ENCODE assay signal across 15 cellular contexts in the genomic region with DNA sequence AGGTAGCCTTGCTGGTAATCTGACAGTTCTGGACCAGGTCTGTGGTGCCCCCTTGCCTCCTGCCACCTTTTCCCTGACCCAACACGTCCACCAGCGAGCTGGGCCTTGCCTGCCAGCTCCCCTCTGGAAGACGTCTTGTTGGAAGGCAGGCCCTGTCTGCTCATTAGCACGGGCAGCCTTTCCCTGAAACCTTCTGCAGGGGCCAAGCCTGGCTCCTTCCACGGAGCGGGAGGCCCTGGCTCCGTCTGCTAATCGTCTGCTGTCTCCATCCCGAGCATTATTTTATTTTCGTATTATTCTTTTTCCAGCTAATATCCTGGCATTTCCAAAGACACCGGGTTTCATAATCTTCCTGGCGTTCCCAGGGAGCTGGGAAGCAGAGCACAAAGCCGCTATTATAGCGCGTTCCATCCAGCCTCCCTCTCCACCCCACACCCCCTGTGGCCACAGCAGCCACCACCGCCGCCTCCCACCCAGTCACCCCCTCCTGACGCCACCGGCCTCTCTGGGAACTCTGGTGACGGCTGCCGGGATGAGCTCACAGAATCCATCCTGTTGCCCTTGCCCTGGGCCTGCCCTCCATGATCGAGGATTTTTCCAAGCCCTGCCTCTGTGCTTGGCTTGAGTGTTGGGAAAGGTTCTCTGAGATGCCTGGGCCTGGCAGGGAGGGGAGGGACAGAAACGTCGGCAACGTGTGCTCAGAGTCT.
A peak's percentile ranks its signal among the peaks of the same experiment; 100 is the strongest.
DNase-seq lines count a peak whose midpoint lies in the region; ATAC-seq and TF ChIP-seq lines count a peak whose summit lies in the region.
"Had no signal": no experiment of that assay in that cellular context is flagged by ENCODE, and none has a peak within 500 bp of the region (broad histone marks: within the 10 kb centered on the region; RNA-seq: fewer than 3 reads in every experiment).

No MANE protein-coding gene starts in this region.

- DNase-seq in SK-MEL-5 (ENCODE audit: low read depth, low spot score) = peak; percentile 75
- peak; percentile 44 for DNase-seq in fibroblast of the aortic adventitia (ENCODE audit: low read depth)
- peak; percentile 90 for DNase-seq in midbrain (lab: John Stamatoyannopoulos, UW)
- peak; percentile 82 to 90 for DNase-seq in suprapubic skin (ENCODE audit: low spot score in 2 of 2)
- DNase-seq in stimulated activated effector memory CD8-positive, alpha-beta T cell treated with anti-CD3 and anti-CD28 coated beads, Interleukin-12 subunit alpha, Interleukin-12 subunit beta, amount 100 ng/mL, for 72 hours (ENCODE audit: low spot score in 2 of 2) = no peak
- no peak for DNase-seq in activated CD4-positive, CD25-positive, alpha-beta regulatory T cell (lab: John Stamatoyannopoulos, UW)
- DNase-seq: activated CD8-positive, alpha-beta memory T cell treated with anti-CD3 and anti-CD28 coated beads, Interleukin-2, amount 10 ng/mL, durations not matched to agents 7 days and 5 days; activated naive CD8-positive, alpha-beta T cell treated with anti-CD3 and anti-CD28 coated beads, Interleukin-2, amount 50 U/mL, for 24 hours; KG1; NCI-H2107; PC-9 had no signal

- no peak overlapping the region for H3K27ac Mint-ChIP-seq in stimulated activated effector memory CD8-positive, alpha-beta T cell treated with anti-CD3 and anti-CD28 coated beads, Interleukin-12 subunit alpha, Interleukin-12 subunit beta, amount 100 ng/mL, for 72 hours
- H3K27ac Mint-ChIP-seq: activated CD8-positive, alpha-beta memory T cell treated with anti-CD3 and anti-CD28 coated beads, Interleukin-2, amount 10 ng/mL, durations not matched to agents 7 days and 5 days; activated naive CD8-positive, alpha-beta T cell treated with anti-CD3 and anti-CD28 coated beads, Interleukin-2, amount 50 U/mL, for 24 hours; progenitor cell of endocrine pancreas had no signal

- in situ Hi-C loops in SK-MEL-5 (cut with HindIII; ENCODE audit: low pct_unique_long_range_greater_than_20kb, low sequenced_read_pairs) = no loop called here

- no peak for ATAC-seq in stimulated activated effector memory CD8-positive, alpha-beta T cell treated with anti-CD3 and anti-CD28 coated beads, Interleukin-12 subunit alpha, Interleukin-12 subunit beta, amount 100 ng/mL, for 72 hours
- ATAC-seq in HG03196 (IDR thresholded peaks at IDR 0.05; ENCODE audit: unreplicated experiment) = no peak
- ATAC-seq in HG02970 (IDR thresholded peaks at IDR 0.05; ENCODE audit: low FRiP score, unreplicated experiment) = no peak
- ATAC-seq: activated CD8-positive, alpha-beta memory T cell treated with anti-CD3 and anti-CD28 coated beads, Interleukin-2, amount 10 ng/mL, durations not matched to agents 7 days and 5 days; activated naive CD8-positive, alpha-beta T cell treated with anti-CD3 and anti-CD28 coated beads, Interleukin-2, amount 50 U/mL, for 24 hours had no signal

- peak overlapping the region; percentile 48 for H3K27ac ChIP-seq in suprapubic skin
- H3K27ac ChIP-seq: epithelial cell of prostate, PC-9 had no signal

- TF ChIP-seq POLR2A in suprapubic skin (IDR thresholded peaks at IDR 0.05) = no peak

- no peaks in the 10 kb centered on the region for H3K27me3 ChIP-seq in suprapubic skin

- H3K36me3 Mint-ChIP-seq in stimulated activated effector memory CD8-positive, alpha-beta T cell treated with anti-CD3 and anti-CD28 coated beads, Interleukin-12 subunit alpha, Interleukin-12 subunit beta, amount 100 ng/mL, for 72 hours = no peaks in the 10 kb centered on the region
- H3K36me3 Mint-ChIP-seq: activated CD8-positive, alpha-beta memory T cell treated with anti-CD3 and anti-CD28 coated beads, Interleukin-2, amount 10 ng/mL, durations not matched to agents 7 days and 5 days had no signal

- no peaks in the 10 kb centered on the region for H3K4me1 Mint-ChIP-seq in stimulated activated effector memory CD8-positive, alpha-beta T cell treated with anti-CD3 and anti-CD28 coated beads, Interleukin-12 subunit alpha, Interleukin-12 subunit beta, amount 100 ng/mL, for 72 hours
- H3K4me1 Mint-ChIP-seq: activated naive CD8-positive, alpha-beta T cell treated with anti-CD3 and anti-CD28 coated beads, Interleukin-2, amount 50 U/mL, for 24 hours had no signal

- no peak overlapping the region for H3K4me3 Mint-ChIP-seq in stimulated activated effector memory CD8-positive, alpha-beta T cell treated with anti-CD3 and anti-CD28 coated beads, Interleukin-12 subunit alpha, Interleukin-12 subunit beta, amount 100 ng/mL, for 72 hours
- H3K4me3 Mint-ChIP-seq: activated CD8-positive, alpha-beta memory T cell treated with anti-CD3 and anti-CD28 coated beads, Interleukin-2, amount 10 ng/mL, durations not matched to agents 7 days and 5 days; activated naive CD8-positive, alpha-beta T cell treated with anti-CD3 and anti-CD28 coated beads, Interleukin-2, amount 50 U/mL, for 24 hours had no signal

- H3K4me3 ChIP-seq in fibroblast of the aortic adventitia (ENCODE audit: low read depth, low read length) (peak overlapping the region; percentile 22), suprapubic skin (no peak overlapping the region)
- H3K4me3 ChIP-seq: PC-9 had no signal

- no peaks in the 10 kb centered on the region for H3K9me3 ChIP-seq in suprapubic skin

- WGBS in suprapubic skin = 45% methylated on average over 25 of the region's 25 CpGs

- TF ChIP-seq CTCF in fibroblast of the aortic adventitia (IDR thresholded peaks at IDR 0.05; ENCODE audit: insufficient read depth, low read length) = no peak
- TF ChIP-seq CTCF in suprapubic skin (IDR thresholded peaks at IDR 0.05) = no peak

- TF ChIP-seq EP300 in suprapubic skin (IDR thresholded peaks at IDR 0.05) = no peak

- no peaks in the 10 kb centered on the region for H3K36me3 ChIP-seq in suprapubic skin

- no peaks in the 10 kb centered on the region for H3K9me3 Mint-ChIP-seq in stimulated activated effector memory CD8-positive, alpha-beta T cell treated with anti-CD3 and anti-CD28 coated beads, Interleukin-12 subunit alpha, Interleukin-12 subunit beta, amount 100 ng/mL, for 72 hours
- H3K9me3 Mint-ChIP-seq: activated naive CD8-positive, alpha-beta T cell treated with anti-CD3 and anti-CD28 coated beads, Interleukin-2, amount 50 U/mL, for 24 hours had no signal

- H3K4me1 ChIP-seq in suprapubic skin = peaks cover 9% of the 10 kb centered on the region

Comparison
In these comparisons a context has a peak if more than half of its experiments do, and no peak if none do; other contexts are left out.
1. DNase-seq: peak in SK-MEL-5 (single experiment), fibroblast of the aortic adventitia (single experiment), midbrain (single experiment) and suprapubic skin (2 of 2); none in stimulated activated effector memory CD8-positive, alpha-beta T cell treated with anti-CD3 and anti-CD28 coated beads, Interleukin-12 subunit alpha, Interleukin-12 subunit beta, amount 100 ng/mL, for 72 hours (0 of 2) and activated CD4-positive, CD25-positive, alpha-beta regulatory T cell (0 of 4).